25 cellular contexts compared by ENCODE assay signal in genomic region chr21:29499229-29499628, GRCh38.
"Had no signal": no experiment of that assay in that cellular context is flagged by ENCODE, and none has a peak within 500 bp of the region (broad histone marks: within the 10 kb centered on the region; RNA-seq: fewer than 3 reads in every experiment).

No MANE protein-coding gene starts in this region.

- H3K27me3 ChIP-seq: esophagus muscularis mucosa, foreskin keratinocyte, gastroesophageal sphincter, heart left ventricle, hepatocyte, neural progenitor cell, sigmoid colon, stomach, thyroid gland had no signal

- H3K4me1 ChIP-seq: esophagus muscularis mucosa, foreskin keratinocyte, gastroesophageal sphincter, heart left ventricle, neural progenitor cell, parathyroid adenoma, sigmoid colon, stomach, thyroid gland had no signal

- H3K4me2 ChIP-seq: hepatocyte, neural progenitor cell had no signal

- H3K4me1 Mint-ChIP-seq: memory B cell; nephron; neural progenitor cell; stimulated activated effector memory CD8-positive, alpha-beta T cell treated with anti-CD3 and anti-CD28 coated beads, Interleukin-12 subunit alpha, Interleukin-12 subunit beta, amount 100 ng/mL, for 72 hours had no signal

- ATAC-seq: gastroesophageal sphincter; heart left ventricle; stimulated activated effector memory CD8-positive, alpha-beta T cell treated with anti-CD3 and anti-CD28 coated beads, Interleukin-12 subunit alpha, Interleukin-12 subunit beta, amount 100 ng/mL, for 72 hours had no signal

- H3K4me3 ChIP-seq: coronary artery, esophagus muscularis mucosa, gastroesophageal sphincter, heart left ventricle, hepatocyte, lung, mucosa of descending colon, neural progenitor cell, sigmoid colon, stomach, thyroid gland had no signal

- H3K36me3 ChIP-seq: heart left ventricle, neural progenitor cell, sigmoid colon, thyroid gland had no signal

- DNase-seq: effector memory CD4-positive, alpha-beta T cell; heart left ventricle; kidney; mucosa of descending colon; naive B cell; sigmoid colon; stimulated activated CD4-positive, alpha-beta T cell treated with anti-CD3 and anti-CD28 coated beads, Interleukin-4, amount 100 ng/mL, for 24 hours; stimulated activated naive CD4-positive, alpha-beta T cell treated with Interleukin-2 at 50 U/mL for 16 hours; stomach; thyroid gland had no signal

- H3K27ac Mint-ChIP-seq: memory B cell; mesothelial cell of epicardium; nephron; neural progenitor cell; progenitor cell of endocrine pancreas; stimulated activated effector memory CD8-positive, alpha-beta T cell treated with anti-CD3 and anti-CD28 coated beads, Interleukin-12 subunit alpha, Interleukin-12 subunit beta, amount 100 ng/mL, for 72 hours; type B pancreatic cell had no signal

- H3K36me3 Mint-ChIP-seq: stimulated activated effector memory CD8-positive, alpha-beta T cell treated with anti-CD3 and anti-CD28 coated beads, Interleukin-12 subunit alpha, Interleukin-12 subunit beta, amount 100 ng/mL, for 72 hours had no signal

- H3K4me3 Mint-ChIP-seq: memory B cell; mesothelial cell of epicardium; naive B cell; nephron; neural progenitor cell; stimulated activated effector memory CD8-positive, alpha-beta T cell treated with anti-CD3 and anti-CD28 coated beads, Interleukin-12 subunit alpha, Interleukin-12 subunit beta, amount 100 ng/mL, for 72 hours; type B pancreatic cell had no signal

- H3K9me3 ChIP-seq: esophagus muscularis mucosa, mucosa of descending colon, sigmoid colon, thyroid gland had no signal

- H2AFZ ChIP-seq: hepatocyte, neural progenitor cell, parathyroid adenoma had no signal

- H3K27ac ChIP-seq: coronary artery, esophagus muscularis mucosa, foreskin keratinocyte, gastroesophageal sphincter, heart left ventricle, hepatocyte, neural progenitor cell, parathyroid adenoma, sigmoid colon, stomach, thyroid gland had no signal

- H3K27me3 Mint-ChIP-seq: memory B cell, naive B cell, progenitor cell of endocrine pancreas, type B pancreatic cell had no signal

- FAIRE-seq: endothelial cell of umbilical vein, kidney had no signal

- H3K9ac ChIP-seq: neural progenitor cell, parathyroid adenoma had no signal

- H3K79me2 ChIP-seq: hepatocyte, parathyroid adenoma had no signal
